In genomic region chr10:72779874-72780273, GRCh38 we compare ENCODE assay signal across 34 cellular contexts.
"Had no signal": no experiment of that assay in that cellular context is flagged by ENCODE, and none has a peak within 500 bp of the region (broad histone marks: within the 10 kb centered on the region; RNA-seq: fewer than 3 reads in every experiment).

No MANE protein-coding gene starts in this region.

- DNase-seq: Karpas-422, Kasumi-1, MG63, MM.1S, MV-4-11, NCI-H1048, NCI-H1092, NCI-H1092 treated with DMSO at 0.1 percent for 48 hours, NCI-H1105, NCI-H1105 treated with DMSO at 0.1 percent for 48 hours, NCI-H1417, NCI-H1417 treated with DMSO at 0.1 percent for 48 hours, NCI-H1436, NCI-H1436 treated with DMSO at 0.1 percent for 48 hours, NCI-H146, NCI-H1694, NCI-H1694 treated with DMSO at 0.1 percent for 48 hours, NCI-H187, NCI-H187 treated with DMSO at 0.1 percent for 48 hours, NCI-H1930, NCI-H2029, NCI-H2029 treated with DMSO at 0.1 percent for 48 hours, NCI-H2081, NCI-H2081 treated with DMSO at 0.1 percent for 48 hours, NCI-H2107, NCI-H2171, NCI-H2171 treated with DMSO at 0.1 percent for 48 hours, NCI-H2227 treated with DMSO at 0.1 percent for 48 hours, NCI-H226, NCI-H345, NCI-H446, NCI-H446 treated with DMSO at 0.1 percent for 48 hours, NCI-H510A, NCI-H510A treated with DMSO at 0.1 percent for 48 hours had no signal

- H3K36me3 ChIP-seq: MG63 had no signal

- H3K27me3 ChIP-seq: MG63 had no signal

- H3K4me3 ChIP-seq: MG63 had no signal
